ENCODE assay signal across 1 cellular context in genomic region chr10:102420443-102420809, GRCh38.
TF ChIP-seq lines count a peak whose summit lies in the region.

No MANE protein-coding gene starts in this region.

TF ChIP-seq in IMR-90, 13 proteins besides CTCF, POLR2A, EP300 and RAD21 (continued from another document):
- no peak for TF ChIP-seq ELK1 (IDR thresholded peaks at IDR 0.05; ENCODE audit: borderline replicate concordance, low read depth, low read length)
- no peak for TF ChIP-seq FOS (IDR thresholded peaks at IDR 0.05; ENCODE audit: low read depth, low read length)
- no peak for TF ChIP-seq CHD1 (IDR thresholded peaks at IDR 0.05; ENCODE audit: low read depth, low read length)
- TF ChIP-seq RCOR1 (IDR thresholded peaks at IDR 0.05; ENCODE audit: insufficient replicate concordance, low read length), result no peak
- TF ChIP-seq NFE2L2 (IDR thresholded peaks at IDR 0.05; ENCODE audit: low read depth, low read length), result no peak
- TF ChIP-seq MAFK (IDR thresholded peaks at IDR 0.05; ENCODE audit: low read depth, low read length), result no peak
